8 cellular contexts compared by ENCODE assay signal in the genomic region with DNA sequence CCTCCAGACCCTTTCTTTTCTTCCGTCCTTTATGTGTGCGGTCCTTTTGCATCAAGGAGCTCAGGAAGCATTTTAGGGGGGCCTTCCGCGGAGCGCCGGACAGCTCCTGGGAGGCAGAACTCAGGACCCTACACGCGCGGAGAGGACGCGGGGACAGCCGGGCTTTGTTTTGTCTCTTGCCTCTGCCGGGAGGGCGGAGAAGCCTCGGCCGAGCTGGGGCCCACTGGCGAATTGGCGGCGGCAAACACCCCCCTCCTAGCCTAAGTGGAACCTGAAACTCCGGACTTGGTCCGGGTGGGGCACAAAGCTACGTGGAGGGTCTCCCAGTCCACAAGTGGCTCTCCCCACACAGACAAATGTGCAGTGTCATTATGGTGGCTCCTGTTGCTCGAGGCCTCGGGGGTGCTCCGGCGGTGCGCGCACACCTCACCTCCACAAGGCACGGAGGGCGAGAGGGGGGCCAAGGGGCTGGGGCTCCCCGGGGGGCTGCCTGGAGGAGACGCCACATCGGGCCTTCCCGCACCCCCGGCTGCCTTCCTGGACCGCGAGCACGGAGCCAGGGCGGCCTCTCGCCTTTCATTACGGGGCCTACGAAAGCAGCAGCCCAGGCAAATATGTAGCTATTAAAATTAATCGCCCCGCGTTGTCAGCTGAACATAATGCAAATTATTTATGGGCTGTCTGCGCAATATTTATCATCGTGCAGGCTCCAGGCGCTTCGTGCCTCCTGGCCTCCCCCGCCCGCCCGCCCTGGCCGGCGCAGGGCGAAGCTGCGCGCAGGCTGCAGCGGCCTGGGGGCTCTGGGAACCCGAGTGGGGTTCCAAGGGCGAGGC.
DNase-seq lines count a peak whose midpoint lies in the region; ATAC-seq and TF ChIP-seq lines count a peak whose summit lies in the region.
"Had no signal": no experiment of that assay in that cellular context is flagged by ENCODE, and none has a peak within 500 bp of the region (broad histone marks: within the 10 kb centered on the region; RNA-seq: fewer than 3 reads in every experiment).

No MANE protein-coding gene starts in this region.

- no peak for ATAC-seq in psoas muscle

- peaks cover 26% of the 10 kb centered on the region for H3K4me1 ChIP-seq in ES-I3 (ENCODE audit: insufficient read depth, low read length)
- peaks cover 7% of the 10 kb centered on the region for H3K4me1 ChIP-seq in NT2/D1 (ENCODE audit: insufficient read depth, insufficient read length)
- H3K4me1 ChIP-seq in psoas muscle = peaks cover 15% of the 10 kb centered on the region

- H3K4me3 ChIP-seq in NT2/D1 (ENCODE audit: insufficient read length, low read depth) = peak overlapping the region; percentile 39
- peak overlapping the region; percentile 15 for H3K4me3 ChIP-seq in epithelial cell of esophagus (ENCODE audit: low read length)
- peak overlapping the region; percentile 65 for H3K4me3 ChIP-seq in psoas muscle

- no peak for TF ChIP-seq CTCF in epithelial cell of esophagus (IDR thresholded peaks at IDR 0.05; ENCODE audit: insufficient read depth, low read depth, low read length, missing control alignments)
- no peak for TF ChIP-seq CTCF in psoas muscle (IDR thresholded peaks at IDR 0.05)

- H3K27me3 ChIP-seq in NT2/D1 (ENCODE audit: insufficient read depth, insufficient read length) = peaks cover 74% of the 10 kb centered on the region
- H3K27me3 ChIP-seq in psoas muscle (ENCODE audit: insufficient read depth in 3 of 3, low read length in 2 of 3) = peaks cover 0 to 84% (median 0%) of the 10 kb centered on the region in 3 donors

- DNase-seq in NT2/D1 (ENCODE audit: low read depth, low spot score) = no peak
- DNase-seq in epithelial cell of esophagus (ENCODE audit: low read depth) = no peak
- no peak for DNase-seq in psoas muscle
- no peak for DNase-seq in GM19240 (ENCODE audit: insufficient read length, low spot score)
- no peak for DNase-seq in ureter (ENCODE audit: low spot score)
- no peak for DNase-seq in germinal center (ENCODE audit: low spot score)
- DNase-seq: activated CD4-positive, CD25-positive, alpha-beta regulatory T cell treated with anti-CD3 and anti-CD28 coated beads, Interleukin-2, amount 50 U/mL, for 72 hours had no signal

- 42 to 80% (median 67%) methylated on average over 42 to 60 of the region's 60 CpGs for WGBS in psoas muscle, 3 donors

- intact Hi-C loops in psoas muscle (cut with DNase I) = loop anchor here in 1 of 2 donors (10.0 kb wide), 2 partner anchors 264 to 434 kb away; no protein-coding TSS in a partner anchor

- H3K9me3 ChIP-seq in ES-I3 (ENCODE audit: control insufficient read depth, insufficient read depth, low read length) (no peaks in the 10 kb centered on the region), NT2/D1 (ENCODE audit: insufficient read depth, low read length) (no peaks in the 10 kb centered on the region), psoas muscle (no peaks in the 10 kb centered on the region)

- H3K9ac ChIP-seq in ES-I3 (ENCODE audit: low read depth, low read length) (peak overlapping the region; percentile 42; the same call in 1 of the 2 replicates), NT2/D1 (ENCODE audit: insufficient read length, low read depth) (peak overlapping the region; percentile 79)

- no peaks in the 10 kb centered on the region for H3K36me3 ChIP-seq in ES-I3 (ENCODE audit: insufficient read depth, low read length)
- peaks cover 5% of the 10 kb centered on the region for H3K36me3 ChIP-seq in NT2/D1 (ENCODE audit: insufficient read depth, insufficient read length, low read length)
- H3K36me3 ChIP-seq in psoas muscle (ENCODE audit: insufficient read depth in 1 of 2, low read depth in 1 of 2) = no peaks in the 10 kb centered on the region

- H3K27ac ChIP-seq in psoas muscle = no peak overlapping the region

Comparison
In these comparisons a context has a peak if more than half of its experiments do, and no peak if none do; other contexts are left out.
1. H3K4me3 ChIP-seq: peak in every context shown above with its lines; median percentile 65 in psoas muscle; 39 in NT2/D1; 15 in epithelial cell of esophagus.